ENCODE assay signal across 5 cellular contexts in the genomic region with DNA sequence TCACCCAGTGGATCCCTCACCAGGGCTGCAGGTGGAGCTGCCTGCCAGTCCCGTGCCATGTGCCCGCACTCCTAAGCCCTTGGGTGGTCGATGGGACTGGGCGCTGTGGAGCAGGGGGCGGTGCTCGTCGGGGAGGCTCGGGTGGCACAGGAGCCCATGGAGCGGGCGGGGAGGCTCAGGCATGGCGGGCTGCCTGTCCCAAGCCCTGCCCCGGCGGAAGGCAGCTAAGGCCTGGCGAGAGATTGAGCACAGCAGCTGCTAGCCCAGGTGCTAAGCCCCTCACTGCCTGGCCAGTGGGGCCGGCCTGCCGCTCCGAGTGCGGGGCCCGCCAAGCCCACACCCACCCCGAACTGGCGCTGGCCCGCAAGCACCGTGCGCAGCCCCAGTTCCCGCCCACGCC.
"Had no signal": no experiment of that assay in that cellular context is flagged by ENCODE, and none has a peak within 500 bp of the region (broad histone marks: within the 10 kb centered on the region; RNA-seq: fewer than 3 reads in every experiment).

No MANE protein-coding gene starts in this region.

- H3K27ac ChIP-seq: HL-60 had no signal

- H3K4me3 ChIP-seq: K562 had no signal

- ATAC-seq: HepG2, K562 had no signal

- DNase-seq: IMR-90, KBM-7 had no signal
